ENCODE assay signal across 8 cellular contexts in genomic region chr9:83649080-83649479, GRCh38. TPM values are rescaled to one million over a fixed set of nuclear protein-coding genes. Genes with fewer than 3 reads are reported as not detected.
DNase-seq lines count a peak whose midpoint lies in the region; ATAC-seq and TF ChIP-seq lines count a peak whose summit lies in the region.

No MANE protein-coding gene starts in this region.

- no peaks in the 10 kb centered on the region for H3K9me3 Mint-ChIP-seq in CD4-positive, alpha-beta T cell
- peaks cover 4% of the 10 kb centered on the region for H3K9me3 Mint-ChIP-seq in activated B cell treated with CpG ODN at 0.5 μM for 24 hours

- H3K27ac ChIP-seq in CD4-positive, alpha-beta T cell (ENCODE audit: low read depth, low read length) = no peak overlapping the region
- no peak overlapping the region for H3K27ac ChIP-seq in breast epithelium

- no peaks in the 10 kb centered on the region for H3K27me3 ChIP-seq in CD4-positive, alpha-beta T cell (ENCODE audit: control insufficient read depth, insufficient read depth, low read length)
- H3K27me3 ChIP-seq in breast epithelium = no peaks in the 10 kb centered on the region

- H3K27me3 Mint-ChIP-seq in CD4-positive, alpha-beta T cell = no peaks in the 10 kb centered on the region
- no peaks in the 10 kb centered on the region for H3K27me3 Mint-ChIP-seq in activated B cell treated with CpG ODN at 0.5 μM for 24 hours

- no peak overlapping the region for H3K4me3 ChIP-seq in breast epithelium

- H3K27ac Mint-ChIP-seq in CD4-positive, alpha-beta T cell = no peak overlapping the region
- no peak overlapping the region for H3K27ac Mint-ChIP-seq in activated B cell treated with CpG ODN at 0.5 μM for 24 hours

- peaks cover 7% of the 10 kb centered on the region for H3K4me1 Mint-ChIP-seq in CD4-positive, alpha-beta T cell (ENCODE audit: low read depth)
- H3K4me1 Mint-ChIP-seq in activated B cell treated with CpG ODN at 0.5 μM for 24 hours = peaks cover 6% of the 10 kb centered on the region

- CTCF ChIA-PET in CD4-positive, alpha-beta T cell (lab: Charles Lee) = interaction anchor here (0.8 to 2.9 kb wide), 4 partner anchors 12 to 314 kb away, joined by 3 to 20 read pairs (median 4); no protein-coding TSS in a partner anchor
- CTCF ChIA-PET in activated B cell treated with CpG ODN at 0.5 μM for 24 hours (lab: Charles Lee) = interaction anchor here (0.7 to 6.2 kb wide), 7 partner anchors 12 to 263 kb away, joined by 3 to 34 read pairs (median 3); no protein-coding TSS in a partner anchor

- no peak for TF ChIP-seq POLR2A in breast epithelium (IDR thresholded peaks at IDR 0.05)

- H3K36me3 Mint-ChIP-seq in CD4-positive, alpha-beta T cell (ENCODE audit: low read depth) = peaks cover 19% of the 10 kb centered on the region
- H3K36me3 Mint-ChIP-seq in activated B cell treated with CpG ODN at 0.5 μM for 24 hours (ENCODE audit: low read depth) = peaks cover 42% of the 10 kb centered on the region

- peaks cover 5% of the 10 kb centered on the region for H3K36me3 ChIP-seq in breast epithelium

- peak; percentile 95 for ATAC-seq in CD4-positive, alpha-beta T cell (ENCODE audit: poor library complexity)
- ATAC-seq in GM21447 (IDR thresholded peaks at IDR 0.05; ENCODE audit: unreplicated experiment) (peak; percentile 52), activated B cell treated with CpG ODN at 0.5 μM for 24 hours (ENCODE audit: low read depth) (peak; percentile 89), HG03521 (IDR thresholded peaks at IDR 0.05; ENCODE audit: unreplicated experiment) (no peak)

- peak; percentile 74 for TF ChIP-seq CTCF in CD4-positive, alpha-beta T cell (IDR thresholded peaks at IDR 0.05)
- TF ChIP-seq CTCF in activated B cell treated with CpG ODN at 0.5 μM for 24 hours (IDR thresholded peaks at IDR 0.05) (no peak), breast epithelium (IDR thresholded peaks at IDR 0.05) (peak in 2 of 3 donors; percentile 48 to 50)

- intact Hi-C loops in CD4-positive, alpha-beta T cell (cut with DNase I, micrococcal nuclease) = loop anchor here (1.0 to 5.0 kb wide), 5 partner anchors 29 to 314 kb away; no protein-coding TSS in a partner anchor
- intact Hi-C loops in activated B cell treated with CpG ODN at 0.5 μM for 24 hours (cut with micrococcal nuclease) = loop anchor here (1.0 to 2.0 kb wide), 3 partner anchors 26 to 66 kb away; partner anchors contain the start of gene IDNK
- intact Hi-C loops in breast epithelium (cut with DNase I; ENCODE audit: low total_unique reads) = no loop called here

- no peaks in the 10 kb centered on the region for H3K9me3 ChIP-seq in CD4-positive, alpha-beta T cell (ENCODE audit: control insufficient read depth, low read length)
- no peaks in the 10 kb centered on the region for H3K9me3 ChIP-seq in breast epithelium

- peak; percentile 62 to 82 (median 73) for DNase-seq in CD4-positive, alpha-beta T cell
- DNase-seq in NAMALWA (ENCODE audit: low spot score) (peak; percentile 73), activated B cell treated with CpG ODN at 0.5 μM for 24 hours (peak; percentile 61), breast epithelium (ENCODE audit: low spot score in 2 of 2) (peak in 1 of 2 donors; percentile 60), kidney glomerular epithelial cell (lab: John Stamatoyannopoulos, UW) (peak; percentile 55)
- peak; percentile 57 to 73 for DNase-seq in stimulated activated CD4-positive, alpha-beta T cell treated with anti-CD3 and anti-CD28 coated beads, Interleukin-4, amount 100 ng/mL, for 4 hours

- no peak overlapping the region for H3K4me3 Mint-ChIP-seq in CD4-positive, alpha-beta T cell
- H3K4me3 Mint-ChIP-seq in activated B cell treated with CpG ODN at 0.5 μM for 24 hours = no peak overlapping the region

- no peaks in the 10 kb centered on the region for H3K4me1 ChIP-seq in breast epithelium

- POLR2A ChIA-PET in CD4-positive, alpha-beta T cell (lab: Charles Lee) = interaction anchor here (1.1 to 2.0 kb wide), 2 partner anchors 28 to 58 kb away, joined by 3 to 8 read pairs; partner anchors contain the start of gene UBQLN1
- POLR2A ChIA-PET in activated B cell treated with CpG ODN at 0.5 μM for 24 hours (lab: Charles Lee) = interaction anchor here (1.2 kb wide), 1 partner anchor 59 kb away, joined by 4 read pairs; the partner anchor contains the start of gene UBQLN1

RNA-seq across cellular contexts. Expression of gene IDNK, which starts 26.1 kb away (rescaled TPM):
- 1 to 10 TPM; 5.4 to 5.6 TPM for total RNA-seq in CD4-positive, alpha-beta T cell
- 7.9 and 8.4 TPM in 2 replicates for total RNA-seq in activated B cell treated with CpG ODN at 0.5 μM for 24 hours
- 1 to 10 TPM; 4.9 to 9.0 (median 5.1) TPM for total RNA-seq in breast epithelium

RNA-seq across cellular contexts. Expression of gene UBQLN1, which starts 58.7 kb away (rescaled TPM):
- total RNA-seq in CD4-positive, alpha-beta T cell = 100 to 1,000 TPM; 178 to 185 TPM
- total RNA-seq in activated B cell treated with CpG ODN at 0.5 μM for 24 hours (84.4 and 96.8 TPM in 2 replicates), breast epithelium (100 to 1,000 TPM; 114 to 141 (median 124) TPM)
